Comparison of ENCODE assay signal across 8 cellular contexts in the genomic region with DNA sequence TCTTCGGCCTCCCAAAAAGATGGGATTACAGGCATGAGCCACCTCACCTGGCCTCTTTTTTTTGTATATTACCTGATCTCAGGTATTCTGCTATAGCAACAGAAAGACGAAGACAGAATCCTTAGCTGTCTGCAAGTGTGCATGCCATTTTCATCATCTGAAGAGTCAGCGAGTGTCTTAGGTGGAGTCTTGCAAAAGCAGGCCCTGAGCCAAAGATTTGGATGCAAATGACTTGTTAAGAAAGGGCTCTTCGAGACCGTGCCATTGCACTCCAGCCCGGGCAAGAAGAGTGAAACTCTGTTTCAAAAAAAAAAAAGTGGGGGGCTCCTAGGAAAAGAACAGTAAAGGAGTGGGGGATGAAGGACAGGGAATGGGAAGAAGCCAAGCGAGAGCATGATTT. TPM values are rescaled to one million over a fixed set of nuclear protein-coding genes. Genes with fewer than 3 reads are reported as not detected.
DNase-seq lines count a peak whose midpoint lies in the region; ATAC-seq, FAIRE-seq and TF ChIP-seq lines count a peak whose summit lies in the region.

No MANE protein-coding gene starts in this region.

- WGBS in GM12878 (ENCODE audit: insufficient coverage, insufficient replicate concordance, low lambda C conversion rate, missing lambda C conversion rate) = 8% methylated on average over 7 of the region's 7 CpGs

- H3K79me2 ChIP-seq in ACC112 (ENCODE audit: control insufficient read depth, insufficient read depth, low read length, unreplicated experiment) (peaks cover 21% of the 10 kb centered on the region), GM12878 (ENCODE audit: control insufficient read depth, insufficient read depth, low read length) (peaks cover 69% of the 10 kb centered on the region)

- H3K4me3 ChIP-seq in ACC112 (ENCODE audit: low read depth, low read length) = peak overlapping the region; percentile 38; the same call in 1 of the 2 replicates
- peak overlapping the region; percentile 66 for H3K4me3 ChIP-seq in GM12878

- TF ChIP-seq POLR2A in GM12878 (IDR thresholded peaks at IDR 0.05; ENCODE audit: low read depth, low read length) = no peak

- no TSS peak for BruUV-seq in GM12878 (replicated peaks; lab: Mats Ljungman, UMichigan)

- no peaks in the 10 kb centered on the region for H3K9me3 Mint-ChIP-seq in mesothelial cell of epicardium

- H3K36me3 ChIP-seq in ACC112 (ENCODE audit: insufficient read depth, low read length) (no peaks in the 10 kb centered on the region), KOPT-K1 (ENCODE audit: insufficient read depth, low read length) (no peaks in the 10 kb centered on the region), GM12878 (ENCODE audit: control insufficient read depth in 2 of 2, insufficient read depth in 2 of 2, low read length in 1 of 2) (peaks cover 0 to under 1% of the 10 kb centered on the region in 2 experiments; a peak in 1 of 4 replicates)

- RAD21 ChIA-PET in GM12878 (lab: Charles Lee; ENCODE audit: unreplicated experiment) = interaction anchor here (1.0 to 19.7 kb wide), 4 partner anchors 11 to 61 kb away, joined by 8 to 680 read pairs (median 378); a partner anchor contains a TSS

- H2AFZ ChIP-seq in ACC112 (ENCODE audit: low read length, unreplicated experiment) (peak overlapping the region; percentile 37), GM12878 (ENCODE audit: control insufficient read depth, low read depth, low read length) (no peak overlapping the region)

- H3K9ac ChIP-seq in GM12878 (ENCODE audit: control insufficient read depth, insufficient read depth, low read length) = peak overlapping the region; percentile 82

- H3K4me1 ChIP-seq in ACC112 (ENCODE audit: control insufficient read depth, insufficient read depth, low read length, unreplicated experiment) (peaks cover 24% of the 10 kb centered on the region), GM12878 (ENCODE audit: control insufficient read depth, insufficient read depth, low read length) (peaks cover 37% of the 10 kb centered on the region)

- H3K4me3 Mint-ChIP-seq in mesothelial cell of epicardium = no peak overlapping the region

- H4K20me1 ChIP-seq in GM12878 (ENCODE audit: control insufficient read depth, insufficient read depth) = no peaks in the 10 kb centered on the region

- ATAC-seq in GM12878 (no peak), GM19328 (IDR thresholded peaks at IDR 0.05; ENCODE audit: unreplicated experiment) (no peak), HG02852 (IDR thresholded peaks at IDR 0.05; ENCODE audit: unreplicated experiment) (no peak), GM21723 (IDR thresholded peaks at IDR 0.05; ENCODE audit: unreplicated experiment) (no peak)

- H3K9me3 ChIP-seq in KOPT-K1 (ENCODE audit: insufficient read depth, low read length, poor library complexity, severe bottlenecking) = no peaks in the 10 kb centered on the region
- H3K9me3 ChIP-seq in GM12878 (replicated peaks; ENCODE audit: control insufficient read depth, insufficient read depth, low read length) = no peaks in the 10 kb centered on the region

- H3K27ac Mint-ChIP-seq in mesothelial cell of epicardium = peak overlapping the region; percentile 72

- CTCF ChIA-PET in GM12878 (lab: Yijun Ruan, JAX) = interaction anchor here (0.7 to 8.1 kb wide), 4 partner anchors 11 to 878 kb away, joined by 3 to 153 read pairs (median 68); a partner anchor contains a TSS

- no peak for TF ChIP-seq EP300 in GM12878 (IDR thresholded peaks at IDR 0.05; ENCODE audit: borderline replicate concordance in 1 of 2, control insufficient read depth in 1 of 2, low read depth in 2 of 2, low read length in 2 of 2)

- POLR2A ChIA-PET in GM12878 (lab: Charles Lee) = interaction anchor here (0.6 to 24.8 kb wide), 5 partner anchors 6 to 152 kb away, joined by 3 to 718 read pairs (median 186); a partner anchor contains a TSS

- H3K4me1 Mint-ChIP-seq in mesothelial cell of epicardium = peaks cover 18% of the 10 kb centered on the region

- in situ Hi-C loops in GM12878 (cut with MboI) = loop anchor here (10.0 kb wide), 1 partner anchor 931 kb away; a partner anchor contains a TSS

- H3K36me3 Mint-ChIP-seq in mesothelial cell of epicardium = no peaks in the 10 kb centered on the region

- SMC1A ChIA-PET in GM12878 (lab: Charles Lee; ENCODE audit: uncharacterized antibody, unreplicated experiment) = interaction anchor here (0.6 to 16.1 kb wide), 5 partner anchors 10 to 325 kb away, joined by 3 to 637 read pairs (median 98); a partner anchor contains a TSS

- H3K27ac ChIP-seq in ACC112 (ENCODE audit: low read depth, low read length) = peak overlapping the region; percentile 88
- H3K27ac ChIP-seq in KOPT-K1 (ENCODE audit: low read depth, low read length, poor library complexity, severe bottlenecking) = peak overlapping the region; percentile 96
- H3K27ac ChIP-seq in GM12878 (ENCODE audit: control insufficient read depth, insufficient read depth) = peak overlapping the region; percentile 99

- no peaks in the 10 kb centered on the region for H3K27me3 Mint-ChIP-seq in mesothelial cell of epicardium (ENCODE audit: low read depth)

- H3K27me3 ChIP-seq in ACC112 (ENCODE audit: insufficient read depth, low read length) = no peaks in the 10 kb centered on the region
- H3K27me3 ChIP-seq in GM12878 (replicated peaks in 1 of 2; ENCODE audit: control insufficient read depth in 2 of 2, insufficient read depth in 2 of 2, low read length in 1 of 2) = no peaks in the 10 kb centered on the region

- H3K4me2 ChIP-seq in GM12878 (ENCODE audit: control insufficient read depth, insufficient read depth) = peak overlapping the region; percentile 85

- no peak for TF ChIP-seq RAD21 in GM12878 (IDR thresholded peaks at IDR 0.05; ENCODE audit: insufficient read depth, low read depth, low read length)

- intact Hi-C loops in GM12878 (cut with micrococcal nuclease; ENCODE audit: unreplicated experiment) = loop anchor here (1.0 to 2.0 kb wide), 2 partner anchors 15 to 157 kb away; a partner anchor contains a TSS

- FAIRE-seq in GM12878 (lab: Jason Lieb, UNC) = no peak

- TF ChIP-seq CTCF in GM12878 (IDR thresholded peaks at IDR 0.05 in 2 of 3, conservative IDR thresholded peaks at IDR 0.05 in 1 of 3; ENCODE audit: control insufficient read depth in 2 of 3, extremely low read depth in 1 of 3, insufficient read depth in 1 of 3, low read depth in 3 of 3, low read length in 3 of 3) = no peak
- no peak for TF ChIP-seq CTCF in mesothelial cell of epicardium (IDR thresholded peaks at IDR 0.05; ENCODE audit: unreplicated experiment)

- DNase-seq in GM12878 (ENCODE audit: low read depth, low spot score) = no peak
- DNase-seq in mesothelial cell of epicardium (ENCODE audit: low spot score in 2 of 2, unreplicated experiment in 2 of 2) = no peak
- no peak for DNase-seq in NCI-H2196 (lab: John Stamatoyannopoulos, UW; ENCODE audit: unreplicated experiment)

RNA-seq across cellular contexts. Expression of a gene that starts 10.2 kb away (rescaled TPM):
- total RNA-seq in GM12878 (2013; cell fraction: nucleolus; rRNA removed) = 15.1 and 16.3 TPM in 2 replicates
- total RNA-seq in GM12878 (2014; rRNA removed) (29.5 and 35.0 TPM in 2 replicates), GM12878 (2014; rRNA removed; fragmentation: Illumina TruSeq; extraction: Trizol) (38.7 and 43.6 TPM in 2 replicates), GM12878 (2021) (48.8 and 50.7 TPM in 2 replicates), mesothelial cell of epicardium (16.2 to 19.6 TPM (median 17.5 TPM) in 3 replicates)
- 28.8 TPM for polyA plus RNA-seq in GM12878 (2011; ENCODE audit: low read depth)
- polyA plus RNA-seq in GM12878 (2011; rRNA removed) (52.7 and 73.6 TPM in 2 replicates), GM12878 (2014; fragmentation: Illumina TruSeq; extraction: Trizol) (46.8 and 57.8 TPM in 2 replicates), GM12878 (2014; fragmentation: Nextera tagmentation; extraction: Ambion mirVana) (10 to 100 TPM; 11.2 to 20.4 TPM), GM12878 (2014; rRNA removed) (32.4 and 37.8 TPM in 2 replicates), GM12878 (2016; fragmentation: Nextera tagmentation; extraction: Ambion mirVana) (10 to 100 TPM; 36.9 to 44.9 TPM)
- 24.7 and 25.5 TPM in 2 replicates for polyA plus RNA-seq in GM12878 (2011; cell fraction: cytosol; rRNA removed)
- polyA plus RNA-seq in GM12878 (2011; cell fraction: nucleus; rRNA removed) = 17.8 and 22.2 TPM in 2 replicates
- 33.7 and 47.6 TPM in 2 replicates for polyA plus RNA-seq in GM12878 (2012)
- polyA minus RNA-seq in GM12878 (2011; rRNA and poly(A)+ RNA removed) = 42.7 and 56.3 TPM in 2 replicates
- polyA minus RNA-seq in GM12878 (2011; cell fraction: cytosol; rRNA and poly(A)+ RNA removed) = 16.0 and 18.2 TPM in 2 replicates
- 33.6 and 42.5 TPM in 2 replicates for polyA minus RNA-seq in GM12878 (2011; cell fraction: nucleus; rRNA and poly(A)+ RNA removed)

RNA-seq across cellular contexts. Expression of a gene that starts 14.8 kb away (rescaled TPM):
- total RNA-seq in GM12878 (2013; cell fraction: nucleolus; rRNA removed) = 6,462 and 7,066 TPM in 2 replicates
- total RNA-seq in GM12878 (2014; rRNA removed) = 4,481 and 5,701 TPM in 2 replicates
- total RNA-seq in GM12878 (2014; rRNA removed; fragmentation: Illumina TruSeq; extraction: Trizol) = 5,217 and 5,589 TPM in 2 replicates
- 2,901 and 3,170 TPM in 2 replicates for total RNA-seq in GM12878 (2021)
- polyA plus RNA-seq in GM12878 (2011; ENCODE audit: low read depth) = 6,007 TPM
- polyA plus RNA-seq in GM12878 (2011; rRNA removed) = 12,663 and 17,808 TPM in 2 replicates
- polyA plus RNA-seq in GM12878 (2011; cell fraction: cytosol; rRNA removed) = 7,019 and 28,739 TPM in 2 replicates
- polyA plus RNA-seq in GM12878 (2011; cell fraction: nucleus; rRNA removed) = 2,031 and 2,366 TPM in 2 replicates
- polyA plus RNA-seq in GM12878 (2012) = 6,970 and 7,434 TPM in 2 replicates
- polyA plus RNA-seq in GM12878 (2014; fragmentation: Illumina TruSeq; extraction: Trizol) = 11,414 and 13,691 TPM in 2 replicates
- over 10,000 TPM; 16,306 to 22,794 TPM for polyA plus RNA-seq in GM12878 (2014; fragmentation: Nextera tagmentation; extraction: Ambion mirVana)
- polyA plus RNA-seq in GM12878 (2014; rRNA removed) = 4,868 and 5,894 TPM in 2 replicates
- polyA plus RNA-seq in GM12878 (2016; fragmentation: Nextera tagmentation; extraction: Ambion mirVana) = 1,000 to 10,000 TPM; 8,335 to 8,413 TPM
- 2,834 and 3,344 TPM in 2 replicates for polyA minus RNA-seq in GM12878 (2011; rRNA and poly(A)+ RNA removed)
- polyA minus RNA-seq in GM12878 (2011; cell fraction: cytosol; rRNA and poly(A)+ RNA removed) = 1,355 and 1,504 TPM in 2 replicates
- polyA minus RNA-seq in GM12878 (2011; cell fraction: nucleus; rRNA and poly(A)+ RNA removed) = 373 and 393 TPM in 2 replicates
- total RNA-seq in mesothelial cell of epicardium = 237 to 256 TPM (median 240 TPM) in 3 replicates

RNA-seq across cellular contexts. Expression of a gene that starts 15.0 kb away (rescaled TPM):
- total RNA-seq in GM12878 (2013; cell fraction: nucleolus; rRNA removed) = 27.2 and 29.4 TPM in 2 replicates
- 11.0 and 11.5 TPM in 2 replicates for total RNA-seq in GM12878 (2014; rRNA removed)
- 12.5 and 13.1 TPM in 2 replicates for total RNA-seq in GM12878 (2014; rRNA removed; fragmentation: Illumina TruSeq; extraction: Trizol)
- total RNA-seq in GM12878 (2021) = 10.7 and 11.5 TPM in 2 replicates
- polyA plus RNA-seq in GM12878 (2011; ENCODE audit: low read depth) = 14.7 TPM
- 13.5 and 14.8 TPM in 2 replicates for polyA plus RNA-seq in GM12878 (2011; rRNA removed)
- 11.4 and 11.8 TPM in 2 replicates for polyA plus RNA-seq in GM12878 (2011; cell fraction: cytosol; rRNA removed)
- polyA plus RNA-seq in GM12878 (2011; cell fraction: nucleus; rRNA removed) = 47.9 and 62.2 TPM in 2 replicates
- polyA plus RNA-seq in GM12878 (2012) = 16.2 and 17.7 TPM in 2 replicates
- polyA plus RNA-seq in GM12878 (2014; fragmentation: Illumina TruSeq; extraction: Trizol) = 11.9 and 14.8 TPM in 2 replicates
- 10 to 100 TPM; 12.4 TPM for polyA plus RNA-seq in GM12878 (2014; fragmentation: Nextera tagmentation; extraction: Ambion mirVana)
- polyA plus RNA-seq in GM12878 (2014; rRNA removed) = 16.2 and 19.3 TPM in 2 replicates
- 1 to 10 TPM; 4.2 to 7.3 TPM for polyA plus RNA-seq in GM12878 (2016; fragmentation: Nextera tagmentation; extraction: Ambion mirVana)
- 6.1 and 8.7 TPM in 2 replicates for polyA minus RNA-seq in GM12878 (2011; rRNA and poly(A)+ RNA removed)
- 2.1 and 6.7 TPM in 2 replicates for polyA minus RNA-seq in GM12878 (2011; cell fraction: cytosol; rRNA and poly(A)+ RNA removed)
- polyA minus RNA-seq in GM12878 (2011; cell fraction: nucleus; rRNA and poly(A)+ RNA removed) = 10.9 and 15.6 TPM in 2 replicates
- 0.66 to 1.3 TPM (median 1.1 TPM) in 3 replicates for total RNA-seq in mesothelial cell of epicardium

Comparison
In these comparisons a context has a peak if more than half of its experiments do, and no peak if none do; other contexts are left out.
1. RNA of a gene that starts 14.8 kb away (total RNA-seq): 2,901 to 7,066 TPM in GM12878; 237 to 256 TPM in mesothelial cell of epicardium; every median in the first group is over 10 times any median in the second.
2. Peak in every context shown above with its lines, with median percentiles within 50 percentile points of each other: H3K27ac ChIP-seq.